ENCODE assay signal across 13 cellular contexts in the genomic region with DNA sequence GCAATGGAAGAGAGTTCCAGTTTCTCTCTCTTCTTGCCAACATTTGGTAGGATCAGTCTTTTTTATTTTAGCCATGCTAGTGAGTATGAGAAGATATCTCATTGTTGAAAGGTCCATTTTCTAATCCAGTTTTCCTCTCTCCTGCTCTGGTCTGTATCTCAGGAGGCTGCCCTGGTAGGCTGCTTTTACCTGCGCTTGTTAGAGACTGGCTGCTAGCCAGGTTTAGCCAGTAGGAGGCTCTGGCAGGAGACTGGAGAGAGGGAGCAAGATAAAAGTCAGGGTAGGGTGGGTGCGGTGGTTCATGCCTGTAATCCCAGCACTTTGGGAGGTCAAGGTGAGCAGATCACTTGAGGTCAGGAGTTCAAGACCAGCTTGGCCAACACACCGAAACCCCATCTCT.
"Had no signal": no experiment of that assay in that cellular context is flagged by ENCODE, and none has a peak within 500 bp of the region (broad histone marks: within the 10 kb centered on the region; RNA-seq: fewer than 3 reads in every experiment).

No MANE protein-coding gene starts in this region.

- H3K36me3 ChIP-seq: ascending aorta, esophagus squamous epithelium, suprapubic skin, upper lobe of left lung had no signal

- H3K4me1 ChIP-seq: ascending aorta, esophagus squamous epithelium, foreskin keratinocyte, psoas muscle, suprapubic skin, upper lobe of left lung had no signal

- H3K9me3 ChIP-seq: ascending aorta, esophagus squamous epithelium, psoas muscle, suprapubic skin, upper lobe of left lung had no signal

- H3K4me3 ChIP-seq: ascending aorta, dorsolateral prefrontal cortex, esophagus squamous epithelium, psoas muscle, suprapubic skin, upper lobe of left lung had no signal

- ATAC-seq: activated CD8-positive, alpha-beta T cell treated with anti-CD3 and anti-CD28 coated beads, Interleukin-2, amount 10 ng/mL, durations not matched to agents 7 days and 5 days; foreskin keratinocyte; psoas muscle; sciatic nerve; stimulated activated naive CD8-positive, alpha-beta T cell treated with anti-CD3 and anti-CD28 coated beads, Interleukin-15, Interleukin-2, amounts not matched to agents 100 U/mL and 50 U/mL, for 24 hours had no signal

- H3K27me3 ChIP-seq: ascending aorta, upper lobe of left lung had no signal

- DNase-seq: activated CD4-positive, alpha-beta T cell treated with anti-CD3 and anti-CD28 coated beads for 48 hours; activated CD8-positive, alpha-beta memory T cell treated with anti-CD3 and anti-CD28 coated beads, Interleukin-2, amount 50 U/mL, for 48 hours; activated CD8-positive, alpha-beta T cell treated with anti-CD3 and anti-CD28 coated beads, Interleukin-2, amount 10 ng/mL, durations not matched to agents 7 days and 5 days; dorsolateral prefrontal cortex; esophagus squamous epithelium; foreskin keratinocyte; psoas muscle; stimulated activated CD4-positive, alpha-beta T cell treated with anti-CD3 and anti-CD28 coated beads, Interleukin-12 subunit alpha, Interleukin-12 subunit beta, amount 100 ng/mL, for 4 hours; stimulated activated naive CD8-positive, alpha-beta T cell treated with anti-CD3 and anti-CD28 coated beads, Interleukin-15, Interleukin-2, amounts not matched to agents 100 U/mL and 50 U/mL, for 24 hours; upper lobe of left lung had no signal

- H3K27ac ChIP-seq: ascending aorta, dorsolateral prefrontal cortex, esophagus squamous epithelium, foreskin keratinocyte, psoas muscle, suprapubic skin, upper lobe of left lung had no signal
